In genomic region chr12:120497524-120498150, GRCh38 we compare ENCODE assay signal across 8 cellular contexts. TPM values are rescaled to one million over a fixed set of nuclear protein-coding genes. Genes with fewer than 3 reads are reported as not detected.
DNase-seq lines count a peak whose midpoint lies in the region; TF ChIP-seq lines count a peak whose summit lies in the region.

No MANE protein-coding gene starts in this region.

- H3K27ac ChIP-seq in adrenal gland (peak overlapping the region in 3 of 5 donors; percentile 63 to 90 (median 87)), testis (no peak overlapping the region)

- H3K4me3 ChIP-seq in adrenal gland (peak overlapping the region in 2 of 4 donors; percentile 86 to 91), testis (peak overlapping the region; percentile 96 to 100)

- TF ChIP-seq CTCF in adrenal gland (IDR thresholded peaks at IDR 0.05) (no peak), testis (IDR thresholded peaks at IDR 0.05) (no peak)

- H3K4me3 Mint-ChIP-seq in activated CD4-positive, alpha-beta T cell treated with anti-CD3 and anti-CD28 coated beads, Interleukin-2, amount 10 ng/mL, durations not matched to agents 7 days and 5 days, result peak overlapping the region; percentile 85

- H3K9me3 ChIP-seq in adrenal gland (replicated peaks in 1 of 3) (no peaks in the 10 kb centered on the region), testis (no peaks in the 10 kb centered on the region)

- intact Hi-C loops in adrenal gland (cut with DNase I), result no loop called here
- intact Hi-C loops in testis (cut with DNase I; ENCODE audit: low total_unique reads), result no loop called here

- no peak for DNase-seq in activated CD4-positive, alpha-beta T cell treated with anti-CD3 and anti-CD28 coated beads, Interleukin-2, amount 10 ng/mL, durations not matched to agents 7 days and 5 days
- no peak for DNase-seq in activated CD4-positive, alpha-beta T cell treated with anti-CD3 and anti-CD28 coated beads, Interleukin-2, amount 50 U/mL, for 48 hours
- DNase-seq in adrenal gland (no peak), iris pigment epithelial cell (ENCODE audit: low read depth) (peak; percentile 43), testis (no peak), NCI-H1048 (lab: John Stamatoyannopoulos, UW) (no peak), NCI-H2029 (lab: John Stamatoyannopoulos, UW) (no peak), NCI-H2107 (lab: John Stamatoyannopoulos, UW) (no peak)

- H3K4me1 ChIP-seq in adrenal gland (replicated peaks in 1 of 2) (peaks cover 15 to 22% of the 10 kb centered on the region in 2 donors), testis (peaks cover 26% of the 10 kb centered on the region)

- TF ChIP-seq POLR2A in adrenal gland (IDR thresholded peaks at IDR 0.05), result no peak
- TF ChIP-seq POLR2A in testis (IDR thresholded peaks at IDR 0.05), result no peak

- no peaks in the 10 kb centered on the region for H3K27me3 Mint-ChIP-seq in activated CD4-positive, alpha-beta T cell treated with anti-CD3 and anti-CD28 coated beads, Interleukin-2, amount 10 ng/mL, durations not matched to agents 7 days and 5 days

- peak overlapping the region; percentile 67 for H3K27ac Mint-ChIP-seq in activated CD4-positive, alpha-beta T cell treated with anti-CD3 and anti-CD28 coated beads, Interleukin-2, amount 10 ng/mL, durations not matched to agents 7 days and 5 days

- no peaks in the 10 kb centered on the region for H3K9me3 Mint-ChIP-seq in activated CD4-positive, alpha-beta T cell treated with anti-CD3 and anti-CD28 coated beads, Interleukin-2, amount 10 ng/mL, durations not matched to agents 7 days and 5 days

- WGBS in adrenal gland, 4 donors, result 31 to 41% (median 38%) methylated on average over 9 of the region's 9 CpGs
- 8 to 11% methylated on average over 9 of the region's 9 CpGs for WGBS in testis, 2 donors

- peaks cover 42% of the 10 kb centered on the region for H3K4me1 Mint-ChIP-seq in activated CD4-positive, alpha-beta T cell treated with anti-CD3 and anti-CD28 coated beads, Interleukin-2, amount 10 ng/mL, durations not matched to agents 7 days and 5 days

- H3K27me3 ChIP-seq in adrenal gland (no peaks in the 10 kb centered on the region), testis (no peaks in the 10 kb centered on the region)

- H3K36me3 ChIP-seq in adrenal gland (replicated peaks in 1 of 2), result peaks cover 0 to 15% of the 10 kb centered on the region in 2 donors
- H3K36me3 ChIP-seq in testis (ENCODE audit: low read depth, missing control alignments), result no peaks in the 10 kb centered on the region

- POLR2A ChIA-PET in activated CD4-positive, alpha-beta T cell treated with anti-CD3 and anti-CD28 coated beads, Interleukin-2, amount 10 ng/mL, durations not matched to agents 7 days and 5 days (lab: Charles Lee), result interaction anchor here (0.6 kb wide), 1 partner anchor 20 kb away, joined by 5 read pairs; no protein-coding TSS in a partner anchor

- CTCF ChIA-PET in activated CD4-positive, alpha-beta T cell treated with anti-CD3 and anti-CD28 coated beads, Interleukin-2, amount 10 ng/mL, durations not matched to agents 7 days and 5 days (lab: Charles Lee), result interaction anchor here (0.9 to 1.7 kb wide), 2 partner anchors 27 to 58 kb away, joined by 3 read pairs; no protein-coding TSS in a partner anchor

- H3K36me3 Mint-ChIP-seq in activated CD4-positive, alpha-beta T cell treated with anti-CD3 and anti-CD28 coated beads, Interleukin-2, amount 10 ng/mL, durations not matched to agents 7 days and 5 days (ENCODE audit: low read depth), result peaks cover 34% of the 10 kb centered on the region

RNA-seq across cellular contexts. Expression of gene DYNLL1, which starts 1.7 kb away (rescaled TPM):
- total RNA-seq in activated CD4-positive, alpha-beta T cell treated with anti-CD3 and anti-CD28 coated beads, Interleukin-2, amount 10 ng/mL, durations not matched to agents 7 days and 5 days, result 100 to 1,000 TPM; 257 to 297 TPM
- total RNA-seq in adrenal gland, result 100 to 1,000 TPM; 168 to 463 (median 296) TPM
- 100 to 1,000 TPM; 301 to 378 (median 335) TPM for polyA plus RNA-seq in adrenal gland
- 100 to 1,000 TPM; 404 to 461 TPM for total RNA-seq in testis
- polyA plus RNA-seq in testis (ENCODE audit: insufficient read depth, low read depth, low replicate concordance), result 725 TPM

RNA-seq across cellular contexts. Expression of gene SRSF9, which starts 28.1 kb away (rescaled TPM):
- total RNA-seq in activated CD4-positive, alpha-beta T cell treated with anti-CD3 and anti-CD28 coated beads, Interleukin-2, amount 10 ng/mL, durations not matched to agents 7 days and 5 days, result 100 to 1,000 TPM; 145 to 159 TPM
- total RNA-seq in adrenal gland, result 100 to 1,000 TPM in 5 of 8 donors, 10 to 100 TPM in 3; 55.5 to 195 (median 140) TPM
- 100 to 1,000 TPM in 1 of 3 donors, 10 to 100 TPM in 2; 62.5 to 123 (median 75.4) TPM for polyA plus RNA-seq in adrenal gland
- total RNA-seq in testis, result 100 to 1,000 TPM; 199 to 238 TPM
- polyA plus RNA-seq in testis (ENCODE audit: insufficient read depth, low read depth, low replicate concordance), result 202 TPM

RNA-seq across cellular contexts. Expression of gene COQ5, which starts 31.3 kb away (rescaled TPM):
- total RNA-seq in activated CD4-positive, alpha-beta T cell treated with anti-CD3 and anti-CD28 coated beads, Interleukin-2, amount 10 ng/mL, durations not matched to agents 7 days and 5 days, result 10 to 100 TPM; 25.5 to 27.9 TPM
- total RNA-seq in adrenal gland, result 10 to 100 TPM; 24.9 to 54.0 (median 34.7) TPM
- 10 to 100 TPM; 31.9 to 46.6 (median 34.2) TPM for polyA plus RNA-seq in adrenal gland
- 10 to 100 TPM; 31.3 to 37.4 TPM for total RNA-seq in testis
- 51.0 TPM for polyA plus RNA-seq in testis (ENCODE audit: insufficient read depth, low read depth, low replicate concordance)

RNA-seq across cellular contexts. Expression of gene RNF10, which starts 36.5 kb away (rescaled TPM):
- 100 to 1,000 TPM; 191 to 219 TPM for total RNA-seq in activated CD4-positive, alpha-beta T cell treated with anti-CD3 and anti-CD28 coated beads, Interleukin-2, amount 10 ng/mL, durations not matched to agents 7 days and 5 days
- 100 to 1,000 TPM; 113 to 366 (median 257) TPM for total RNA-seq in adrenal gland
- polyA plus RNA-seq in adrenal gland, result 100 to 1,000 TPM; 194 to 741 (median 572) TPM
- 100 to 1,000 TPM; 307 to 370 TPM for total RNA-seq in testis
- 340 TPM for polyA plus RNA-seq in testis (ENCODE audit: insufficient read depth, low read depth, low replicate concordance)

RNA-seq across cellular contexts. Expression of gene GATC, which starts 51.4 kb away (rescaled TPM):
- 10 to 100 TPM; 27.3 to 32.3 TPM for total RNA-seq in activated CD4-positive, alpha-beta T cell treated with anti-CD3 and anti-CD28 coated beads, Interleukin-2, amount 10 ng/mL, durations not matched to agents 7 days and 5 days
- total RNA-seq in adrenal gland (10 to 100 TPM; 21.9 to 43.6 (median 31.5) TPM), testis (10 to 100 TPM; 17.5 to 20.9 TPM)
- polyA plus RNA-seq in adrenal gland (10 to 100 TPM in 1 of 3 donors, 1 to 10 TPM in 2; 9.0 to 29.8 (median 9.3) TPM), testis (ENCODE audit: insufficient read depth, low read depth, low replicate concordance) (10.8 TPM)

Comparison
In these comparisons a context has a peak if more than half of its experiments do, and no peak if none do; other contexts are left out.
1. H3K27ac ChIP-seq: peak in adrenal gland (3 of 5); none in testis (0 of 2).